In genomic region chr18:13471971-13472628, GRCh38 we compare ENCODE assay signal across 1 cellular context.
TF ChIP-seq lines count a peak whose summit lies in the region.

No MANE protein-coding gene starts in this region.

TF ChIP-seq in HepG2, 621 proteins besides CTCF, POLR2A, EP300 and RAD21 (continued from another document and continues in another):
- TF ChIP-seq UBTF (CRISPR knock-in tag; IDR thresholded peaks at IDR 0.05) (peak; percentile 39; the same call in 1 of the 2 replicates), SP2 (CRISPR knock-in tag; IDR thresholded peaks at IDR 0.05) (no peak), CSRNP1 (CRISPR knock-in tag; IDR thresholded peaks at IDR 0.05) (no peak), ZNF746 (CRISPR knock-in tag; IDR thresholded peaks at IDR 0.05) (no peak), SKI (IDR thresholded peaks at IDR 0.05; ENCODE audit: partially characterized antibody) (no peak), LCORL (IDR thresholded peaks at IDR 0.05) (no peak), LCORL (CRISPR knock-in tag; IDR thresholded peaks at IDR 0.05) (0 out of 2 replicates have a peak, but pooled peaks have one; percentile 28), ZBTB39 (CRISPR knock-in tag; IDR thresholded peaks at IDR 0.05) (no peak), FOXJ3 (CRISPR knock-in tag; IDR thresholded peaks at IDR 0.05; ENCODE audit: borderline replicate concordance) (no peak), ZNF687 (CRISPR knock-in tag; IDR thresholded peaks at IDR 0.05) (peak; percentile 64), TARDBP (CRISPR knock-in tag; IDR thresholded peaks at IDR 0.05) (no peak), MTF2 (CRISPR knock-in tag; IDR thresholded peaks at IDR 0.05; ENCODE audit: borderline replicate concordance) (0 out of 2 replicates have a peak, but pooled peaks have one; percentile 34), ZNF558 (CRISPR knock-in tag; IDR thresholded peaks at IDR 0.05; ENCODE audit: borderline replicate concordance) (no peak), ZNF777 (CRISPR knock-in tag; IDR thresholded peaks at IDR 0.05) (peak; percentile 53; the same call in 1 of the 2 replicates), TEAD2 (CRISPR knock-in tag; IDR thresholded peaks at IDR 0.05) (no peak), BCL6 (CRISPR knock-in tag; IDR thresholded peaks at IDR 0.05) (peak; percentile 25; the same call in 1 of the 2 replicates), ELF3 (CRISPR knock-in tag; IDR thresholded peaks at IDR 0.05) (0 out of 2 replicates have a peak, but pooled peaks have one; percentile 10), HMGXB4 (CRISPR knock-in tag; IDR thresholded peaks at IDR 0.05; ENCODE audit: borderline replicate concordance in 1 of 2, low read depth in 1 of 2) (0 out of 4 replicates have a peak, but pooled peaks of 1 of the 2 experiments have one; percentile 16), ZNF776 (CRISPR knock-in tag; IDR thresholded peaks at IDR 0.05) (no peak), ZNF644 (CRISPR knock-in tag; IDR thresholded peaks at IDR 0.05; ENCODE audit: low read depth) (peak; percentile 16; the same call in 1 of the 2 replicates), PBX3 (CRISPR knock-in tag; IDR thresholded peaks at IDR 0.05; ENCODE audit: borderline replicate concordance) (no peak), ARID4A (CRISPR knock-in tag; IDR thresholded peaks at IDR 0.05; ENCODE audit: borderline replicate concordance) (peak; percentile 16; the same call in 1 of the 2 replicates), SOX6 (IDR thresholded peaks at IDR 0.05) (no peak), SOX6 (CRISPR knock-in tag; IDR thresholded peaks at IDR 0.05) (peak; percentile 62), HMGA1 (CRISPR knock-in tag; conservative IDR thresholded peaks at IDR 0.05) (no peak), TCF7 (IDR thresholded peaks at IDR 0.05; ENCODE audit: low read depth) (peak; percentile 39; the same call in 1 of the 2 replicates), BATF2 (CRISPR knock-in tag; IDR thresholded peaks at IDR 0.05) (no peak), ZBTB25 (CRISPR knock-in tag; IDR thresholded peaks at IDR 0.05) (no peak), POLR2G (IDR thresholded peaks at IDR 0.05; ENCODE audit: low read depth, low read length) (peak; percentile 60), ZNF530 (CRISPR knock-in tag; IDR thresholded peaks at IDR 0.05; ENCODE audit: low read depth) (no peak), ZNF280B (CRISPR knock-in tag; IDR thresholded peaks at IDR 0.05; ENCODE audit: borderline replicate concordance) (no peak), PHF21A (CRISPR knock-in tag; IDR thresholded peaks at IDR 0.05) (0 out of 2 replicates have a peak, but pooled peaks have one; percentile 41), NFRKB (IDR thresholded peaks at IDR 0.05) (no peak), ATF2 (CRISPR knock-in tag; IDR thresholded peaks at IDR 0.05) (no peak)
